1 cellular context compared by ENCODE assay signal in the genomic region with DNA sequence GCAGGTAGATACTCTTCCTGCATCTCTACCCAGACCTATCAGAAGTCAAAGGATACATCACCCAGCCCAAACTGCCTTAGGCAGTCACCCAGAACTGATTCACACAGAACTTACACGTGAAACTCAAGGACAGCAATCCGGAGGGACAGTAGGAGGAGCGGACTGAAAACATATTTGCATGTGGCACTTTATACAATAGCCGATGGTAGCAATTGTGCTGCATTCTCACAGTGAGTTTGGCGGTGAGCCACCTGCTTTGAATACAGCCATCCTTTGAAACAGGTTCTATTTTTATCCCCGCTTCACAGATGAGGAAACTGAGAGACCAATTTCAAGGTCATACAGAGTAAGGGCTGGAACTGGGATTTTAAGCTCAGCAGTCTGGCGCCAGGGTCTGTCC.
TF ChIP-seq lines count a peak whose summit lies in the region.

No MANE protein-coding gene starts in this region.

TF ChIP-seq in K562, 482 proteins besides CTCF, POLR2A, EP300 and RAD21 (continued from another document):
- TF ChIP-seq SUPT5H (IDR thresholded peaks at IDR 0.05) (no peak), CBX2 (IDR thresholded peaks at IDR 0.05; ENCODE audit: insufficient read depth, low read length, poor library complexity, severe bottlenecking) (no peak), TEAD4 (IDR thresholded peaks at IDR 0.05; ENCODE audit: low read length) (no peak), TEAD4 (CRISPR knock-in tag; IDR thresholded peaks at IDR 0.05; ENCODE audit: borderline replicate concordance) (no peak)
- TF ChIP-seq, protein P1, sequence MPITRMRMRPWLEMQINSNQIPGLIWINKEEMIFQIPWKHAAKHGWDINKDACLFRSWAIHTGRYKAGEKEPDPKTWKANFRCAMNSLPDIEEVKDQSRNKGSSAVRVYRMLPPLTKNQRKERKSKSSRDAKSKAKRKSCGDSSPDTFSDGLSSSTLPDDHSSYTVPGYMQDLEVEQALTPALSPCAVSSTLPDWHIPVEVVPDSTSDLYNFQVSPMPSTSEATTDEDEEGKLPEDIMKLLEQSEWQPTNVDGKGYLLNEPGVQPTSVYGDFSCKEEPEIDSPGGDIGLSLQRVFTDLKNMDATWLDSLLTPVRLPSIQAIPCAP (CRISPR knock-in tag; IDR thresholded peaks at IDR 0.05; ENCODE audit: borderline replicate concordance) = no peak
- TF ChIP-seq, protein P2, sequence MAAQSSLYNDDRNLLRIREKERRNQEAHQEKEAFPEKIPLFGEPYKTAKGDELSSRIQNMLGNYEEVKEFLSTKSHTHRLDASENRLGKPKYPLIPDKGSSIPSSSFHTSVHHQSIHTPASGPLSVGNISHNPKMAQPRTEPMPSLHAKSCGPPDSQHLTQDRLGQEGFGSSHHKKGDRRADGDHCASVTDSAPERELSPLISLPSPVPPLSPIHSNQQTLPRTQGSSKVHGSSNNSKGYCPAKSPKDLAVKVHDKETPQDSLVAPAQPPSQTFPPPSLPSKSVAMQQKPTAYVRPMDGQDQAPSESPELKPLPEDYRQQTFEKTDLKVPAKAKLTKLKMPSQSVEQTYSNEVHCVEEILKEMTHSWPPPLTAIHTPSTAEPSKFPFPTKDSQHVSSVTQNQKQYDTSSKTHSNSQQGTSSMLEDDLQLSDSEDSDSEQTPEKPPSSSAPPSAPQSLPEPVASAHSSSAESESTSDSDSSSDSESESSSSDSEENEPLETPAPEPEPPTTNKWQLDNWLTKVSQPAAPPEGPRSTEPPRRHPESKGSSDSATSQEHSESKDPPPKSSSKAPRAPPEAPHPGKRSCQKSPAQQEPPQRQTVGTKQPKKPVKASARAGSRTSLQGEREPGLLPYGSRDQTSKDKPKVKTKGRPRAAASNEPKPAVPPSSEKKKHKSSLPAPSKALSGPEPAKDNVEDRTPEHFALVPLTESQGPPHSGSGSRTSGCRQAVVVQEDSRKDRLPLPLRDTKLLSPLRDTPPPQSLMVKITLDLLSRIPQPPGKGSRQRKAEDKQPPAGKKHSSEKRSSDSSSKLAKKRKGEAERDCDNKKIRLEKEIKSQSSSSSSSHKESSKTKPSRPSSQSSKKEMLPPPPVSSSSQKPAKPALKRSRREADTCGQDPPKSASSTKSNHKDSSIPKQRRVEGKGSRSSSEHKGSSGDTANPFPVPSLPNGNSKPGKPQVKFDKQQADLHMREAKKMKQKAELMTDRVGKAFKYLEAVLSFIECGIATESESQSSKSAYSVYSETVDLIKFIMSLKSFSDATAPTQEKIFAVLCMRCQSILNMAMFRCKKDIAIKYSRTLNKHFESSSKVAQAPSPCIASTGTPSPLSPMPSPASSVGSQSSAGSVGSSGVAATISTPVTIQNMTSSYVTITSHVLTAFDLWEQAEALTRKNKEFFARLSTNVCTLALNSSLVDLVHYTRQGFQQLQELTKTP (IDR thresholded peaks at IDR 0.05; ENCODE audit: low read depth in 1 of 2, partially characterized antibody in 2 of 2) = no peak
- TF ChIP-seq, protein P3, sequence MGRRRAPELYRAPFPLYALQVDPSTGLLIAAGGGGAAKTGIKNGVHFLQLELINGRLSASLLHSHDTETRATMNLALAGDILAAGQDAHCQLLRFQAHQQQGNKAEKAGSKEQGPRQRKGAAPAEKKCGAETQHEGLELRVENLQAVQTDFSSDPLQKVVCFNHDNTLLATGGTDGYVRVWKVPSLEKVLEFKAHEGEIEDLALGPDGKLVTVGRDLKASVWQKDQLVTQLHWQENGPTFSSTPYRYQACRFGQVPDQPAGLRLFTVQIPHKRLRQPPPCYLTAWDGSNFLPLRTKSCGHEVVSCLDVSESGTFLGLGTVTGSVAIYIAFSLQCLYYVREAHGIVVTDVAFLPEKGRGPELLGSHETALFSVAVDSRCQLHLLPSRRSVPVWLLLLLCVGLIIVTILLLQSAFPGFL (CRISPR knock-in tag; IDR thresholded peaks at IDR 0.05) = no peak
TF ChIP-seq in K562: peak in this region for 3.
